Comparison of ENCODE assay signal across 14 cellular contexts in the genomic region with DNA sequence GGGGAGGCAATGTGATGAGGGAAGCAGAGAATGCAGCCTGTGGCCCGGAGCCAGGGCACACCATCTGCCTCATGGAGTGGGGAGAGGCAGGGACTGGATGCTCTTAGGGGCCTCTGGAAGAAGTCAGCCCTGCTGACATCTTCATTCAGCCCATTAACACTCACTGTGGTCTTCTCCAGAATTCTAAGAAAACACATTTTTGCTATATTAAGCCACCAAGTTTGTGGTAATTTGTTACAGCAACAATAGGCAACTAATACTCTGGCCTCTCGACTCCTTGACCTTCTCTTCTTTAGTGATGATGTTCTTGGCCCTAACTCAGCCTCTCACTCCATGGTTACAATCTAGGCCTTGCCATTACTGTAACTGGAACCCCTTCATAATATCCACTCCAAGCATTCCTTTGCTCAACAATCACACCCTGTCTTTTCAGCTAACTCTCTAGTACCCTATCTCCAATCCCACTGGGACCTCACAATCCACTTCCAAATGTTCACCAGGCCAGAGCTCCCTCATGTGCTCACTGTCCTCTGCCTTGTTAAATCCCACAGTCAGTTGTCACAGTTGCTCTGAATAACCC.
DNase-seq lines count a peak whose midpoint lies in the region; ATAC-seq, FAIRE-seq and TF ChIP-seq lines count a peak whose summit lies in the region.
"Had no signal": no experiment of that assay in that cellular context is flagged by ENCODE, and none has a peak within 500 bp of the region (broad histone marks: within the 10 kb centered on the region; RNA-seq: fewer than 3 reads in every experiment).

No MANE protein-coding gene starts in this region.

- 88% methylated on average over 2 of the region's 2 CpGs for whole genome bisulfite sequencing in HepG2 (ENCODE audit: low lambda C conversion rate)

- DNase-seq in AG09309 (ENCODE audit: low read depth) (peak; percentile 91), cardiac fibroblast (ENCODE audit: low read depth in 2 of 2) (peak; percentile 95 to 97), kidney glomerular epithelial cell (lab: John Stamatoyannopoulos, UW) (peak; percentile 34), SIG-M5 treated with dmso at 0.1 percent for 504 hours (lab: John Stamatoyannopoulos, UW; ENCODE audit: unreplicated experiment) (no peak), HepG2 (ENCODE audit: low spot score) (no peak)
- no peak for DNase-seq in stimulated activated CD4-positive, alpha-beta T cell treated with anti-CD3 and anti-CD28 coated beads, Interleukin-4, amount 100 ng/mL, for 1 hour
- DNase-seq: activated CD8-positive, alpha-beta T cell treated with anti-CD3 and anti-CD28 coated beads, Interleukin-2, amount 10 ng/mL, durations not matched to agents 7 days and 5 days; activated naive CD4-positive, alpha-beta T cell treated with anti-CD3 and anti-CD28 coated beads, Interleukin-2, amount 50 U/mL, for 16 hours; BE2C; effector memory CD4-positive, alpha-beta T cell; NCI-H146 had no signal

- no peak overlapping the region for H3K27ac ChIP-seq in HepG2 (ENCODE audit: extremely low read length, insufficient read depth, low read length)

- POLR2A ChIA-PET in HepG2 (lab: Yijun Ruan, JAX), result no interaction called here

- no peaks in the 10 kb centered on the region for H3K4me1 ChIP-seq in HepG2 (ENCODE audit: insufficient read depth, low read length)
- H3K4me1 ChIP-seq: BE2C had no signal

- no peak for FAIRE-seq in HepG2 (lab: Jason Lieb, UNC)
- FAIRE-seq: HTR-8/SVneo had no signal

- ATAC-seq in HG03196 (IDR thresholded peaks at IDR 0.05; ENCODE audit: unreplicated experiment) (no peak), HepG2 (no peak)
- ATAC-seq: activated CD8-positive, alpha-beta T cell treated with anti-CD3 and anti-CD28 coated beads, Interleukin-2, amount 10 ng/mL, durations not matched to agents 7 days and 5 days had no signal

- no peak overlapping the region for H3K4me2 ChIP-seq in HepG2 (ENCODE audit: low read depth, low read length)

- H2AFZ ChIP-seq in HepG2 (ENCODE audit: low read length), result no peak overlapping the region

- peak; percentile 15 for TF ChIP-seq CTCF in AG09309 (IDR thresholded peaks at IDR 0.05; ENCODE audit: control insufficient read depth, insufficient read depth, low read depth, low read length, missing control alignments)
- no peak for TF ChIP-seq CTCF in cardiac fibroblast (IDR thresholded peaks at IDR 0.05; ENCODE audit: low read depth, low read length)
- no peak for TF ChIP-seq CTCF in HepG2 (CRISPR knock-in tag; IDR thresholded peaks at IDR 0.05)

- H3K36me3 ChIP-seq in HepG2 (replicated peaks in 1 of 2; ENCODE audit: control insufficient read depth in 1 of 2, insufficient read depth in 2 of 2, low read length in 2 of 2), result no peaks in the 10 kb centered on the region
- H3K36me3 ChIP-seq: BE2C had no signal

- no peak for TF ChIP-seq POLR2A in HepG2 (IDR thresholded peaks at IDR 0.05; ENCODE audit: insufficient read depth in 1 of 2, low read depth in 2 of 2, low read length in 2 of 2)

- no peaks in the 10 kb centered on the region for H4K20me1 ChIP-seq in HepG2 (ENCODE audit: insufficient read depth, low read length)

- intact Hi-C loops in HepG2 (cut with micrococcal nuclease; ENCODE audit: unreplicated experiment), result no loop called here

- no peaks in the 10 kb centered on the region for H3K79me2 ChIP-seq in HepG2 (ENCODE audit: insufficient read depth, low read length)

- no peaks in the 10 kb centered on the region for H3K9me3 ChIP-seq in HepG2 (ENCODE audit: low read length)
- H3K9me3 ChIP-seq: BE2C had no signal

- no peaks in the 10 kb centered on the region for H3K27me3 ChIP-seq in HepG2 (ENCODE audit: control insufficient read depth in 1 of 2, insufficient read depth in 2 of 2, low read length in 2 of 2)
- H3K27me3 ChIP-seq: BE2C had no signal

- in situ Hi-C loops in HepG2 (cut with HindIII; ENCODE audit: extremely low pct_ligation_motif_present, low pct_unique_long_range_greater_than_20kb), result no loop called here

- no peak overlapping the region for H3K9ac ChIP-seq in HepG2 (ENCODE audit: insufficient read depth, low read depth, low read length)

- no peak overlapping the region for H3K4me3 ChIP-seq in AG09309 (ENCODE audit: control insufficient read depth, low read depth, low read length)
- H3K4me3 ChIP-seq in cardiac fibroblast (replicated peaks in 1 of 2; ENCODE audit: low read depth in 2 of 2, low read length in 2 of 2), result no peak overlapping the region
- no peak overlapping the region for H3K4me3 ChIP-seq in HepG2 (replicated peaks in 1 of 3; ENCODE audit: insufficient read depth in 1 of 3, low read depth in 2 of 3, low read length in 3 of 3)

- no TSS peak for BruUV-seq in HepG2 (replicated peaks; lab: Mats Ljungman, UMichigan)

- TF ChIP-seq RAD21 in Ishikawa (IDR thresholded peaks at IDR 0.05; ENCODE audit: low read depth) (no peak), HepG2 (CRISPR knock-in tag; IDR thresholded peaks at IDR 0.05) (no peak)

- TF ChIP-seq EP300 in Ishikawa (IDR thresholded peaks at IDR 0.05; ENCODE audit: borderline replicate concordance), result no peak
- TF ChIP-seq EP300 in HepG2 (IDR thresholded peaks at IDR 0.05; ENCODE audit: low read depth in 2 of 2, low read length in 2 of 2), result no peak
- no peak for TF ChIP-seq EP300 in HepG2 (CRISPR knock-in tag; IDR thresholded peaks at IDR 0.05; ENCODE audit: borderline replicate concordance)

- CTCF ChIA-PET in HepG2 (lab: Yijun Ruan, JAX; ENCODE audit: low intra/inter-chr PET ratio, low total read pairs), result no interaction called here

TF ChIP-seq in Ishikawa, 13 proteins besides CTCF, POLR2A, EP300 and RAD21:
- TF ChIP-seq TEAD4 (IDR thresholded peaks at IDR 0.05) (0 out of 2 replicates have a peak, but pooled peaks have one; percentile 11), REST (IDR thresholded peaks at IDR 0.05; ENCODE audit: low read depth) (no peak)

TF ChIP-seq in HepG2, 621 proteins besides CTCF, POLR2A, EP300 and RAD21:
- TF ChIP-seq HNRNPLL (IDR thresholded peaks at IDR 0.05; ENCODE audit: low read depth, low read length, poor library complexity, severe bottlenecking), result no peak
- TF ChIP-seq NFAT5 (CRISPR knock-in tag; IDR thresholded peaks at IDR 0.05), result no peak
- no peak for TF ChIP-seq THAP11 (CRISPR knock-in tag; IDR thresholded peaks at IDR 0.05)
- TF ChIP-seq PRMT3 (CRISPR knock-in tag; IDR thresholded peaks at IDR 0.05; ENCODE audit: borderline replicate concordance, low read depth), result no peak
- TF ChIP-seq, protein P1, sequence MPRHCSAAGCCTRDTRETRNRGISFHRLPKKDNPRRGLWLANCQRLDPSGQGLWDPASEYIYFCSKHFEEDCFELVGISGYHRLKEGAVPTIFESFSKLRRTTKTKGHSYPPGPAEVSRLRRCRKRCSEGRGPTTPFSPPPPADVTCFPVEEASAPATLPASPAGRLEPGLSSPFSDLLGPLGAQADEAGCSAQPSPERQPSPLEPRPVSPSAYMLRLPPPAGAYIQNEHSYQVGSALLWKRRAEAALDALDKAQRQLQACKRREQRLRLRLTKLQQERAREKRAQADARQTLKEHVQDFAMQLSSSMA (CRISPR knock-in tag; IDR thresholded peaks at IDR 0.05), result no peak
- TF ChIP-seq ZNF256 (CRISPR knock-in tag; conservative IDR thresholded peaks at IDR 0.05), result no peak
- no peak for TF ChIP-seq ZNF337 (CRISPR knock-in tag; IDR thresholded peaks at IDR 0.05; ENCODE audit: borderline replicate concordance, low read depth)
- TF ChIP-seq BATF2 (CRISPR knock-in tag; IDR thresholded peaks at IDR 0.05), result no peak
- no peak for TF ChIP-seq CEBPB (IDR thresholded peaks at IDR 0.05; ENCODE audit: borderline replicate concordance, low read depth, low read length)
- no peak for TF ChIP-seq ATM (IDR thresholded peaks at IDR 0.05; ENCODE audit: borderline replicate concordance)
- TF ChIP-seq SALL2 (CRISPR knock-in tag; IDR thresholded peaks at IDR 0.05), result no peak
- no peak for TF ChIP-seq ETV6 (CRISPR knock-in tag; conservative IDR thresholded peaks at IDR 0.05)

Comparison
In these comparisons a context has a peak if more than half of its experiments do, and no peak if none do; other contexts are left out.
1. DNase-seq: peak in AG09309 (single experiment), cardiac fibroblast (2 of 2) and kidney glomerular epithelial cell (single experiment); none in SIG-M5 treated with dmso at 0.1 percent for 504 hours (single experiment), HepG2 (single experiment) and stimulated activated CD4-positive, alpha-beta T cell treated with anti-CD3 and anti-CD28 coated beads, Interleukin-4, amount 100 ng/mL, for 1 hour (single experiment).